ENCODE assay signal across 26 cellular contexts in genomic region chrX:135009838-135010237, GRCh38. TPM values are rescaled to one million over a fixed set of nuclear protein-coding genes. Genes with fewer than 3 reads are reported as not detected.
"Had no signal": no experiment of that assay in that cellular context is flagged by ENCODE, and none has a peak within 500 bp of the region (broad histone marks: within the 10 kb centered on the region; RNA-seq: fewer than 3 reads in every experiment).

No MANE protein-coding gene starts in this region.

- DNase-seq: cortex of kidney; dorsolateral prefrontal cortex; effector CD8-positive, alpha-beta T cell; gastrocnemius medialis; heart right ventricle; hypothalamus; islet precursor cell; mammary epithelial cell; naive thymus-derived CD4-positive, alpha-beta T cell; psoas muscle; retina; right lobe of liver; spleen; stimulated activated CD4-positive, alpha-beta T cell treated with anti-CD3 and anti-CD28 coated beads, Interleukin-15, amount 100 ng/mL, for 24 hours; stimulated activated CD4-positive, alpha-beta T cell treated with anti-CD3 and anti-CD28 coated beads, Interleukin-1b, Interleukin-23, amount 100 ng/mL, for 48 hours; stimulated activated CD4-positive, alpha-beta T cell treated with anti-CD3 and anti-CD28 coated beads, Interleukin-4, amount 100 ng/mL, for 24 hours; stimulated activated naive CD8-positive, alpha-beta T cell treated with anti-CD3 and anti-CD28 coated beads, Interleukin-15, amount 100 ng/mL, for 72 hours; testis had no signal

- FAIRE-seq: endometrium had no signal

- H3K36me3 ChIP-seq: esophagus muscularis mucosa, gastrocnemius medialis, heart right ventricle, neutrophil, right lobe of liver, spleen, tibial nerve had no signal

- H3K4me3 ChIP-seq: dorsolateral prefrontal cortex, esophagus muscularis mucosa, gastrocnemius medialis, heart right ventricle, psoas muscle, right lobe of liver, spleen, testis, tibial nerve had no signal

- ATAC-seq: gastrocnemius medialis; heart right ventricle; left lobe of liver; naive thymus-derived CD4-positive, alpha-beta T cell; psoas muscle; right lobe of liver; stimulated activated memory B cell treated with anti-CD40 and anti-IgM and Interleukin-4, amounts not matched to agents 10 μg/mL and 1 μg/mL and 100 μg/mL, for 72 hours; stimulated activated naive CD8-positive, alpha-beta T cell treated with anti-CD3 and anti-CD28 coated beads, Interleukin-15, amount 100 ng/mL, for 72 hours had no signal

- H3K27me3 ChIP-seq: esophagus muscularis mucosa, gastrocnemius medialis, neutrophil, testis had no signal

- H3K4me1 ChIP-seq: esophagus muscularis mucosa, gastrocnemius medialis, heart right ventricle, psoas muscle, right lobe of liver, spleen, testis, tibial nerve had no signal

- H3K9me3 ChIP-seq: esophagus muscularis mucosa, gastrocnemius medialis, heart right ventricle, neutrophil, psoas muscle, right lobe of liver, spleen, testis, tibial nerve had no signal

- H3K27ac ChIP-seq: dorsolateral prefrontal cortex, esophagus muscularis mucosa, gastrocnemius medialis, heart right ventricle, neutrophil, psoas muscle, right lobe of liver, testis, tibial nerve had no signal

RNA-seq across cellular contexts. Expression of gene SMIM10, which starts 19.0 kb away (rescaled TPM):
- total RNA-seq: mononuclear cell; naive thymus-derived CD4-positive, alpha-beta T cell had no signal
- polyA plus RNA-seq: naive thymus-derived CD4-positive, alpha-beta T cell; neural cell had no signal
